ENCODE assay signal across 8 cellular contexts in genomic region chr1:245156736-245157505, GRCh38. TPM values are rescaled to one million over a fixed set of nuclear protein-coding genes. Genes with fewer than 3 reads are reported as not detected.
A peak's percentile ranks its signal among the peaks of the same experiment; 100 is the strongest.
DNase-seq lines count a peak whose midpoint lies in the region; TF ChIP-seq lines count a peak whose summit lies in the region.

No MANE protein-coding gene starts in this region.

- H3K9me3 Mint-ChIP-seq in nephron progenitor cell = no peaks in the 10 kb centered on the region

- no peak for TF ChIP-seq POLR2A in Peyer's patch (IDR thresholded peaks at IDR 0.05)

- peak overlapping the region; percentile 93 for H3K4me3 ChIP-seq in BE2C (ENCODE audit: low read depth, low read length)
- H3K4me3 ChIP-seq in Peyer's patch = peak overlapping the region; percentile 33 to 67 (median 58)
- H3K4me3 ChIP-seq in endocrine pancreas (ENCODE audit: control insufficient read depth, insufficient read depth, low read length) = peak overlapping the region; percentile 46

- DNase-seq in BE2C (peak; percentile 71), GM20000 (ENCODE audit: low spot score) (peak; percentile 44), Peyer's patch (no peak), nephron progenitor cell (peak; percentile 43), COLO829 (ENCODE audit: low spot score) (no peak), mucosa of gallbladder (ENCODE audit: low spot score) (no peak)
- DNase-seq in activated CD4-positive, CD25-positive, alpha-beta regulatory T cell treated with anti-CD3 and anti-CD28 coated beads, Interleukin-2, amount 50 U/mL, for 72 hours = no peak

- H3K9ac ChIP-seq in endocrine pancreas (ENCODE audit: control insufficient read depth, insufficient read depth, low read length) = peak overlapping the region; percentile 44

- peak overlapping the region in 2 of 4 donors; percentile 1 to 17 for H3K27ac ChIP-seq in Peyer's patch

- peaks cover 12% of the 10 kb centered on the region for H3K27me3 Mint-ChIP-seq in nephron progenitor cell (ENCODE audit: low read depth, poor library complexity)

- H3K4me1 ChIP-seq in BE2C (0 out of 2 replicates have a peak, but pooled peaks cover 3% of the 10 kb centered on the region), Peyer's patch (peaks cover 3 to 40% (median 20%) of the 10 kb centered on the region in 4 donors), endocrine pancreas (ENCODE audit: control insufficient read depth, insufficient read depth, low read length) (peaks cover 3% of the 10 kb centered on the region)

- H3K36me3 ChIP-seq in BE2C (peaks cover 23% of the 10 kb centered on the region), Peyer's patch (no peaks in the 10 kb centered on the region), endocrine pancreas (ENCODE audit: control insufficient read depth, insufficient read depth, low read length) (no peaks in the 10 kb centered on the region)

- peak overlapping the region; percentile 29 for H3K27ac Mint-ChIP-seq in nephron progenitor cell

- H3K27me3 ChIP-seq in BE2C (no peaks in the 10 kb centered on the region), Peyer's patch (no peaks in the 10 kb centered on the region), endocrine pancreas (ENCODE audit: control insufficient read depth, insufficient read depth, low read length) (no peaks in the 10 kb centered on the region)

- H3K4me3 Mint-ChIP-seq in nephron progenitor cell = peak overlapping the region; percentile 93

- H3K36me3 Mint-ChIP-seq in nephron progenitor cell (ENCODE audit: low read depth) = peaks cover 22% of the 10 kb centered on the region

- peaks cover 4% of the 10 kb centered on the region; the same call in 1 of the 2 replicates for H3K9me3 ChIP-seq in BE2C
- H3K9me3 ChIP-seq in Peyer's patch = no peaks in the 10 kb centered on the region
- H3K9me3 ChIP-seq in endocrine pancreas (ENCODE audit: control insufficient read depth, low read length) = no peaks in the 10 kb centered on the region

- H3K4me1 Mint-ChIP-seq in nephron progenitor cell = peaks cover 44% of the 10 kb centered on the region

- TF ChIP-seq CTCF in BE2C (IDR thresholded peaks at IDR 0.05; ENCODE audit: low read depth, low read length) = no peak
- no peak for TF ChIP-seq CTCF in GM20000 (IDR thresholded peaks at IDR 0.05; ENCODE audit: extremely low read depth, missing control alignments)
- TF ChIP-seq CTCF in Peyer's patch (IDR thresholded peaks at IDR 0.05) = no peak
- no peak for TF ChIP-seq CTCF in nephron progenitor cell (IDR thresholded peaks at IDR 0.05)

RNA-seq across cellular contexts. Expression of gene KIF26B, which starts 2.1 kb away (rescaled TPM):
- polyA plus RNA-seq in BE2C (2012; ENCODE audit: insufficient read depth, insufficient read length, low read depth) = 18.9 TPM
- total RNA-seq in Peyer's patch = 1 to 10 TPM in 2 of 4 donors, under 1 TPM in 2; 0.70 to 1.6 (median 1.1) TPM
- total RNA-seq in mucosa of gallbladder = 0.32 TPM

Comparison
In these comparisons a context has a peak if more than half of its experiments do, and no peak if none do; other contexts are left out.
1. DNase-seq: peak in BE2C (single experiment), GM20000 (single experiment) and nephron progenitor cell (single experiment); none in Peyer's patch (0 of 3), activated CD4-positive, CD25-positive, alpha-beta regulatory T cell treated with anti-CD3 and anti-CD28 coated beads, Interleukin-2, amount 50 U/mL, for 72 hours (single experiment), COLO829 (single experiment) and mucosa of gallbladder (single experiment).
2. Peak in every context shown above with its lines, with median percentiles within 50 percentile points of each other: H3K4me3 ChIP-seq.